10 cellular contexts compared by ENCODE assay signal in the genomic region with DNA sequence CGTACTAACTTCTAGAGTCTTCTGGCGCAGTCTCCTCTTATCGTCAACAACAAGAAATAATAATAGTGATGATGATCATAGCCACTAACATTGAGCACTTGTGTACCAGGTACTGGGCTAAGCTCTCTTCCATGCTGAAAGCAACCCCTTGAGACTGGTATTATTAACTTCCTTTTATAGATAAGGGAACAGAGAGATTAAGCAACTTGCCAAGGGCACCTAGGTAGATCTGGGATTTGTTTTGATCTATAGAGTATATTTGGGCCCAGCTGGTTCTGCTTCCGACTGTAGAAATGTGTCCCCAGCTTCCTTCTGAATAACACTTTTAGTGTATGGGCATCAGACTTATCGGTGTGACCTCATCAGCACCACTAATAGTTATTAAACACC. TPM values are rescaled to one million over a fixed set of nuclear protein-coding genes. Genes with fewer than 3 reads are reported as not detected.
A peak's percentile ranks its signal among the peaks of the same experiment; 100 is the strongest.
DNase-seq lines count a peak whose midpoint lies in the region; ATAC-seq, FAIRE-seq and TF ChIP-seq lines count a peak whose summit lies in the region.
"Had no signal": no experiment of that assay in that cellular context is flagged by ENCODE, and none has a peak within 500 bp of the region (broad histone marks: within the 10 kb centered on the region; RNA-seq: fewer than 3 reads in every experiment).

No MANE protein-coding gene starts in this region.

- H3K9me3 ChIP-seq in suprapubic skin: no peaks in the 10 kb centered on the region

- H3K27me3 Mint-ChIP-seq in activated CD8-positive, alpha-beta T cell treated with anti-CD3 and anti-CD28 coated beads for 36 hours: no peaks in the 10 kb centered on the region
- H3K27me3 Mint-ChIP-seq in activated CD8-positive, alpha-beta T cell treated with anti-CD3 and anti-CD28 coated beads, Interleukin-2, amount 10 ng/mL, durations not matched to agents 7 days and 5 days (ENCODE audit: low read depth): peaks cover 33% of the 10 kb centered on the region
- no peaks in the 10 kb centered on the region for H3K27me3 Mint-ChIP-seq in activated T-helper 17 cell treated with anti-CD3 and anti-CD28 coated beads, Interleukin-2, amount 50 U/mL, for 72 hours

- CTCF ChIA-PET in activated CD8-positive, alpha-beta T cell treated with anti-CD3 and anti-CD28 coated beads for 36 hours (lab: Charles Lee): interaction anchor here (1.2 to 8.2 kb wide), 3 partner anchors 11 to 85 kb away, joined by 5 to 121 read pairs (median 105); no protein-coding TSS in a partner anchor
- CTCF ChIA-PET in activated CD8-positive, alpha-beta T cell treated with anti-CD3 and anti-CD28 coated beads, Interleukin-2, amount 10 ng/mL, durations not matched to agents 7 days and 5 days (lab: Charles Lee): interaction anchor here (1.2 to 8.5 kb wide), 4 partner anchors 10 to 88 kb away, joined by 3 to 193 read pairs (median 73); no protein-coding TSS in a partner anchor

- no peak for FAIRE-seq in RCC 7860 (lab: Jason Lieb, UNC)
- FAIRE-seq: endothelial cell of umbilical vein had no signal

- H3K4me3 ChIP-seq in suprapubic skin: peak overlapping the region; percentile 81

- peaks cover 68% of the 10 kb centered on the region for H3K4me1 ChIP-seq in suprapubic skin

- no peak for TF ChIP-seq EP300 in suprapubic skin (IDR thresholded peaks at IDR 0.05)

- no peak for TF ChIP-seq CTCF in activated CD8-positive, alpha-beta T cell treated with anti-CD3 and anti-CD28 coated beads for 36 hours (IDR thresholded peaks at IDR 0.05)
- no peak for TF ChIP-seq CTCF in suprapubic skin (IDR thresholded peaks at IDR 0.05)

- no peaks in the 10 kb centered on the region for H3K36me3 ChIP-seq in suprapubic skin

- POLR2A ChIA-PET in activated CD8-positive, alpha-beta T cell treated with anti-CD3 and anti-CD28 coated beads for 36 hours (lab: Charles Lee): interaction anchor here (0.8 to 1.5 kb wide), 2 partner anchors 10 to 85 kb away, joined by 3 to 8 read pairs; no protein-coding TSS in a partner anchor
- POLR2A ChIA-PET in activated CD8-positive, alpha-beta T cell treated with anti-CD3 and anti-CD28 coated beads, Interleukin-2, amount 10 ng/mL, durations not matched to agents 7 days and 5 days (lab: Charles Lee): no interaction called here

- H3K4me3 Mint-ChIP-seq in activated CD8-positive, alpha-beta T cell treated with anti-CD3 and anti-CD28 coated beads for 36 hours: peak overlapping the region; percentile 80
- H3K4me3 Mint-ChIP-seq in activated CD8-positive, alpha-beta T cell treated with anti-CD3 and anti-CD28 coated beads, Interleukin-2, amount 10 ng/mL, durations not matched to agents 7 days and 5 days: no peak overlapping the region
- peak overlapping the region; percentile 93 for H3K4me3 Mint-ChIP-seq in activated T-helper 17 cell treated with anti-CD3 and anti-CD28 coated beads, Interleukin-2, amount 50 U/mL, for 72 hours

- no peak overlapping the region for H3K27ac Mint-ChIP-seq in activated CD8-positive, alpha-beta T cell treated with anti-CD3 and anti-CD28 coated beads for 36 hours
- H3K27ac Mint-ChIP-seq in activated CD8-positive, alpha-beta T cell treated with anti-CD3 and anti-CD28 coated beads, Interleukin-2, amount 10 ng/mL, durations not matched to agents 7 days and 5 days: no peak overlapping the region
- H3K27ac Mint-ChIP-seq in activated T-helper 17 cell treated with anti-CD3 and anti-CD28 coated beads, Interleukin-2, amount 50 U/mL, for 72 hours: peak overlapping the region; percentile 93

- ATAC-seq in activated CD8-positive, alpha-beta T cell treated with anti-CD3 and anti-CD28 coated beads for 36 hours: no peak
- no peak for ATAC-seq in activated CD8-positive, alpha-beta T cell treated with anti-CD3 and anti-CD28 coated beads, Interleukin-2, amount 10 ng/mL, durations not matched to agents 7 days and 5 days
- no peak for ATAC-seq in activated T-helper 17 cell treated with anti-CD3 and anti-CD28 coated beads, Interleukin-2, amount 50 U/mL, for 72 hours (replicated peaks)

- H3K27ac ChIP-seq in layer of hippocampus (ENCODE audit: low read depth, low read length) (peak overlapping the region; percentile 89), suprapubic skin (peak overlapping the region; percentile 95)

- no peak for TF ChIP-seq POLR2A in suprapubic skin (IDR thresholded peaks at IDR 0.05)

- peaks cover 31% of the 10 kb centered on the region for H3K4me1 Mint-ChIP-seq in activated CD8-positive, alpha-beta T cell treated with anti-CD3 and anti-CD28 coated beads for 36 hours (ENCODE audit: low read depth)
- peaks cover 32% of the 10 kb centered on the region for H3K4me1 Mint-ChIP-seq in activated CD8-positive, alpha-beta T cell treated with anti-CD3 and anti-CD28 coated beads, Interleukin-2, amount 10 ng/mL, durations not matched to agents 7 days and 5 days (ENCODE audit: low read depth)
- H3K4me1 Mint-ChIP-seq in activated T-helper 17 cell treated with anti-CD3 and anti-CD28 coated beads, Interleukin-2, amount 50 U/mL, for 72 hours: peaks cover 24% of the 10 kb centered on the region

- H3K27me3 ChIP-seq in layer of hippocampus (ENCODE audit: control insufficient read depth, insufficient read depth, low read length) (no peaks in the 10 kb centered on the region), suprapubic skin (no peaks in the 10 kb centered on the region)

- no peaks in the 10 kb centered on the region for H3K9me3 Mint-ChIP-seq in activated CD8-positive, alpha-beta T cell treated with anti-CD3 and anti-CD28 coated beads for 36 hours
- H3K9me3 Mint-ChIP-seq in activated CD8-positive, alpha-beta T cell treated with anti-CD3 and anti-CD28 coated beads, Interleukin-2, amount 10 ng/mL, durations not matched to agents 7 days and 5 days (ENCODE audit: insufficient read depth): no peaks in the 10 kb centered on the region
- H3K9me3 Mint-ChIP-seq in activated T-helper 17 cell treated with anti-CD3 and anti-CD28 coated beads, Interleukin-2, amount 50 U/mL, for 72 hours: no peaks in the 10 kb centered on the region

- no peaks in the 10 kb centered on the region for H3K36me3 Mint-ChIP-seq in activated CD8-positive, alpha-beta T cell treated with anti-CD3 and anti-CD28 coated beads for 36 hours (ENCODE audit: low read depth)
- no peaks in the 10 kb centered on the region for H3K36me3 Mint-ChIP-seq in activated CD8-positive, alpha-beta T cell treated with anti-CD3 and anti-CD28 coated beads, Interleukin-2, amount 10 ng/mL, durations not matched to agents 7 days and 5 days (ENCODE audit: low read depth)
- no peaks in the 10 kb centered on the region for H3K36me3 Mint-ChIP-seq in activated T-helper 17 cell treated with anti-CD3 and anti-CD28 coated beads, Interleukin-2, amount 50 U/mL, for 72 hours (ENCODE audit: low read depth)

- 69% methylated on average over 5 of the region's 5 CpGs for WGBS in suprapubic skin

- DNase-seq in activated CD8-positive, alpha-beta T cell treated with anti-CD3 and anti-CD28 coated beads for 36 hours: no peak
- no peak for DNase-seq in activated CD8-positive, alpha-beta T cell treated with anti-CD3 and anti-CD28 coated beads, Interleukin-2, amount 10 ng/mL, durations not matched to agents 7 days and 5 days
- DNase-seq in suprapubic skin (ENCODE audit: low spot score in 2 of 2): no peak
- DNase-seq in dermis blood vessel endothelial cell: no peak
- no peak for DNase-seq in NCI-H187 (lab: John Stamatoyannopoulos, UW)
- no peak for DNase-seq in RCC 7860 (ENCODE audit: low spot score)
- DNase-seq: KG1 had no signal

- intact Hi-C loops in activated CD8-positive, alpha-beta T cell treated with anti-CD3 and anti-CD28 coated beads for 36 hours (cut with micrococcal nuclease): no loop called here

RNA-seq across cellular contexts. Expression of a gene that starts 1.1 kb away (rescaled TPM):
- total RNA-seq in activated CD8-positive, alpha-beta T cell treated with anti-CD3 and anti-CD28 coated beads for 36 hours: 1 to 10 TPM; 7.2 to 8.2 TPM
- total RNA-seq in activated CD8-positive, alpha-beta T cell treated with anti-CD3 and anti-CD28 coated beads, Interleukin-2, amount 10 ng/mL, durations not matched to agents 7 days and 5 days: 1 to 10 TPM; 2.8 to 3.1 TPM
- 10 to 100 TPM in 1 of 2 donors, 1 to 10 TPM in 1; 9.6 to 18.3 TPM for total RNA-seq in activated T-helper 17 cell treated with anti-CD3 and anti-CD28 coated beads, Interleukin-2, amount 50 U/mL, for 72 hours
- 10 to 100 TPM; 44.2 to 70.0 (median 56.7) TPM for total RNA-seq in suprapubic skin
- 5.1 and 7.0 TPM in 2 replicates for total RNA-seq in dermis blood vessel endothelial cell

RNA-seq across cellular contexts. Expression of a gene that starts 1.3 kb away (rescaled TPM):
- not detected for total RNA-seq in activated CD8-positive, alpha-beta T cell treated with anti-CD3 and anti-CD28 coated beads for 36 hours
- total RNA-seq in activated CD8-positive, alpha-beta T cell treated with anti-CD3 and anti-CD28 coated beads, Interleukin-2, amount 10 ng/mL, durations not matched to agents 7 days and 5 days: not detected
- total RNA-seq in activated T-helper 17 cell treated with anti-CD3 and anti-CD28 coated beads, Interleukin-2, amount 50 U/mL, for 72 hours: not detected
- 1 to 10 TPM in 1 of 4 donors, under 1 TPM in 2, not detected in 1; 0.53 to 2.0 (median 0.83) TPM for total RNA-seq in suprapubic skin
- 0.19 TPM in 1 of 2 replicates, not detected in the other for total RNA-seq in dermis blood vessel endothelial cell
- total RNA-seq: endothelial cell of umbilical vein had no signal

RNA-seq across cellular contexts. Expression of a gene that starts 29.5 kb away (rescaled TPM):
- under 1 TPM; 0.18 to 0.23 TPM for total RNA-seq in activated CD8-positive, alpha-beta T cell treated with anti-CD3 and anti-CD28 coated beads for 36 hours
- under 1 TPM; 0.53 to 0.83 TPM for total RNA-seq in activated CD8-positive, alpha-beta T cell treated with anti-CD3 and anti-CD28 coated beads, Interleukin-2, amount 10 ng/mL, durations not matched to agents 7 days and 5 days
- under 1 TPM in 1 of 2 donors, not detected in 1; 0.26 TPM for total RNA-seq in activated T-helper 17 cell treated with anti-CD3 and anti-CD28 coated beads, Interleukin-2, amount 50 U/mL, for 72 hours
- total RNA-seq in suprapubic skin (10 to 100 TPM; 14.4 to 22.8 (median 17.6) TPM), dermis blood vessel endothelial cell (6.2 and 7.3 TPM in 2 replicates)

RNA-seq across cellular contexts. Expression of a gene that starts 42.0 kb away (rescaled TPM):
- not detected for total RNA-seq in activated CD8-positive, alpha-beta T cell treated with anti-CD3 and anti-CD28 coated beads for 36 hours
- total RNA-seq in activated CD8-positive, alpha-beta T cell treated with anti-CD3 and anti-CD28 coated beads, Interleukin-2, amount 10 ng/mL, durations not matched to agents 7 days and 5 days: not detected
- not detected for total RNA-seq in activated T-helper 17 cell treated with anti-CD3 and anti-CD28 coated beads, Interleukin-2, amount 50 U/mL, for 72 hours
- total RNA-seq in suprapubic skin (not detected), dermis blood vessel endothelial cell (not detected in 2 replicates)
- total RNA-seq: endothelial cell of umbilical vein had no signal

RNA-seq across cellular contexts. Expression of a gene that starts 56.3 kb away (rescaled TPM):
- under 1 TPM in 1 of 2 experiments, not detected in 1; 0.07 TPM for total RNA-seq in activated CD8-positive, alpha-beta T cell treated with anti-CD3 and anti-CD28 coated beads for 36 hours
- not detected for total RNA-seq in activated CD8-positive, alpha-beta T cell treated with anti-CD3 and anti-CD28 coated beads, Interleukin-2, amount 10 ng/mL, durations not matched to agents 7 days and 5 days
- not detected for total RNA-seq in activated T-helper 17 cell treated with anti-CD3 and anti-CD28 coated beads, Interleukin-2, amount 50 U/mL, for 72 hours
- total RNA-seq in suprapubic skin (not detected), dermis blood vessel endothelial cell (not detected in 2 replicates)
- total RNA-seq: endothelial cell of umbilical vein had no signal
